In the genomic region with DNA sequence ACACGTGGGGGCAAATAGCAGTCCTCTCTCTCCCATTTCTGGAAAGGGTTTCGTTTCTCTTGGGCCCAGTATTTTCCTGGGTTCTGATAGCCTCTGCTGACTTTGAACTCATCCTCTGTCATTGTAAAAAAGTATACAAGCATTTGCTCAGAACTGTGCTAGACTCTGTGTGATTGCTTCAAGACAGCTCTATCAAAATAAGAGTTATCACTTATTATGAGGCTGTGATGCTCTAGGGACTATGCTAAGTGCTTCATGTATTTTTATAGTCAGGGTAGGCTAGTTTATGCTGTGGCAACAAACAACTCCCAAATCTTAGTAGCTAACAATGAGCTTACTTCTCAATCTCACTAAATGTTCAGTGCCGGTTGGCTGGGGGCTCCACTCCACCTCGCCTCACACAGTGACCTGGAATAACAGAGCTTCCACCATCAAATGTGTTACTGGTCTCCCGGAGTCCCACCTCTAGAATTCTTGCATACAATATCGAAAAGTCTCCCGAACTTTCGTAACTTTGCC, we compare ENCODE assay signal across 1 cellular context.
TF ChIP-seq lines count a peak whose summit lies in the region.

No MANE protein-coding gene starts in this region.

TF ChIP-seq in IMR-90, 13 proteins besides CTCF, POLR2A, EP300 and RAD21 (continued from another document):
- TF ChIP-seq, protein P1, sequence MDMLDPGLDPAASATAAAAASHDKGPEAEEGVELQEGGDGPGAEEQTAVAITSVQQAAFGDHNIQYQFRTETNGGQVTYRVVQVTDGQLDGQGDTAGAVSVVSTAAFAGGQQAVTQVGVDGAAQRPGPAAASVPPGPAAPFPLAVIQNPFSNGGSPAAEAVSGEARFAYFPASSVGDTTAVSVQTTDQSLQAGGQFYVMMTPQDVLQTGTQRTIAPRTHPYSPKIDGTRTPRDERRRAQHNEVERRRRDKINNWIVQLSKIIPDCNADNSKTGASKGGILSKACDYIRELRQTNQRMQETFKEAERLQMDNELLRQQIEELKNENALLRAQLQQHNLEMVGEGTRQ (IDR thresholded peaks at IDR 0.05; ENCODE audit: low read depth, low read length): no peak
- TF ChIP-seq FOS (IDR thresholded peaks at IDR 0.05; ENCODE audit: low read depth, low read length) (no peak), MAZ (IDR thresholded peaks at IDR 0.05; ENCODE audit: borderline replicate concordance, low read depth, low read length) (no peak)
